Comparison of ENCODE assay signal across 1 cellular context in genomic region chr7:30335763-30336487, GRCh38.
TF ChIP-seq lines count a peak whose summit lies in the region.

No MANE protein-coding gene starts in this region.

TF ChIP-seq in GM23338, 12 proteins besides CTCF, POLR2A, EP300 and RAD21 (continued from another document):
- no peak for TF ChIP-seq ZNF462 (CRISPR knock-in tag; IDR thresholded peaks at IDR 0.05)
- no peak for TF ChIP-seq REST (IDR thresholded peaks at IDR 0.05; ENCODE audit: unreplicated experiment)
- TF ChIP-seq ZNF114 (CRISPR knock-in tag; IDR thresholded peaks at IDR 0.05): no peak
- TF ChIP-seq EZH2phosphoT487 (IDR thresholded peaks at IDR 0.05; ENCODE audit: unreplicated experiment): no peak
- TF ChIP-seq STAT1 (IDR thresholded peaks at IDR 0.05; ENCODE audit: unreplicated experiment): no peak
- no peak for TF ChIP-seq POLR2AphosphoS5 (IDR thresholded peaks at IDR 0.05; ENCODE audit: low read depth)
- TF ChIP-seq ETS1 (IDR thresholded peaks at IDR 0.05): no peak
- no peak for TF ChIP-seq EZH2 (IDR thresholded peaks at IDR 0.05; ENCODE audit: low read depth, unreplicated experiment)
- TF ChIP-seq NANOG (IDR thresholded peaks at IDR 0.05; ENCODE audit: borderline replicate concordance): no peak
- no peak for TF ChIP-seq CREB1 (CRISPR knock-in tag; IDR thresholded peaks at IDR 0.05; ENCODE audit: low read depth)
- no peak for TF ChIP-seq JUNB (IDR thresholded peaks at IDR 0.05; ENCODE audit: unreplicated experiment)
TF ChIP-seq in GM23338: peak in this region for 0.
